In the genomic region with DNA sequence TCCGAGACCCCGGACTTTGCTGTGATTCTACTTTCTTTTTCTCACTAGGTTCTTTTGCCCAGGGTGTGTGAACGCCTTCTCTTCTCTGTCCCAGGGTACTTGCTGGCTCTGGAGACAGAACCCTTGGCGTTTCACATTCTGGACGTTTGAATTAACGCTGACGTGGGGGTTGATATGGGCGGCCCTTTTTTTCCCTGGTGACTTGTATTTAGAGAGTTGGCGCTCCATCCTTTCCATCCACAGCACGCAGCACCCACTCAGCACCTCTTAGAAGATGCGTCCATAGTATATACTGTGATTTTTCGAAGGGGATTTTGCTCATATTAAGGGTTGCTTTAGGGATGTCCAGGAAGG, we compare ENCODE assay signal across 8 cellular contexts.
A peak's percentile ranks its signal among the peaks of the same experiment; 100 is the strongest.
DNase-seq lines count a peak whose midpoint lies in the region; ATAC-seq and TF ChIP-seq lines count a peak whose summit lies in the region.
"Not testable (repeated sequence)": the region's sequence is repeated elsewhere in the genome, so short reads cannot be mapped to it uniquely, and the experiment has no call there.

No MANE protein-coding gene starts in this region.

- H3K9me3 Mint-ChIP-seq in activated CD8-positive, alpha-beta T cell treated with anti-CD3 and anti-CD28 coated beads, Interleukin-2, amount 10 ng/mL, durations not matched to agents 7 days and 5 days (ENCODE audit: insufficient read depth), result not testable (repeated sequence)

- TF ChIP-seq CTCF in A673 (conservative IDR thresholded peaks at IDR 0.05; ENCODE audit: low read depth, low read length); GM12875 (IDR thresholded peaks at IDR 0.05; ENCODE audit: borderline replicate concordance, insufficient read depth, low read depth, low read length); OCI-LY1 (IDR thresholded peaks at IDR 0.05; ENCODE audit: low read length); choroid plexus epithelial cell (conservative IDR thresholded peaks at IDR 0.05; ENCODE audit: low read depth, low read length); heart right ventricle (IDR thresholded peaks at IDR 0.05): not testable (repeated sequence)

- CTCF ChIA-PET in A673 (lab: Charles Lee); activated CD8-positive, alpha-beta T cell treated with anti-CD3 and anti-CD28 coated beads, Interleukin-2, amount 10 ng/mL, durations not matched to agents 7 days and 5 days (lab: Charles Lee): not testable (repeated sequence)

- intact Hi-C loops in A673 (cut with micrococcal nuclease; ENCODE audit: unreplicated experiment); heart right ventricle (cut with DNase I): not testable (repeated sequence)

- H3K27me3 ChIP-seq in A673 (replicated peaks; ENCODE audit: insufficient read depth, low read depth, low read length, poor library complexity); OCI-LY1 (ENCODE audit: insufficient read depth, low read length); heart right ventricle; mucosa of rectum (ENCODE audit: control insufficient read depth in 2 of 2, insufficient read depth in 2 of 2, low read length in 2 of 2); skeletal muscle tissue (ENCODE audit: control insufficient read depth in 3 of 3, insufficient read depth in 3 of 3, low read length in 3 of 3): not testable (repeated sequence)

- peaks cover 21% of the 10 kb centered on the region for H3K4me1 Mint-ChIP-seq in activated CD8-positive, alpha-beta T cell treated with anti-CD3 and anti-CD28 coated beads, Interleukin-2, amount 10 ng/mL, durations not matched to agents 7 days and 5 days (ENCODE audit: low read depth)

- not testable (repeated sequence) for H3K4me1 ChIP-seq in A673 (ENCODE audit: insufficient read depth, low read length, poor library complexity, severe bottlenecking); mucosa of rectum (ENCODE audit: control insufficient read depth in 2 of 2, insufficient read depth in 2 of 2, low read length in 2 of 2)
- peaks cover 17% of the 10 kb centered on the region for H3K4me1 ChIP-seq in OCI-LY1 (ENCODE audit: insufficient read depth, low read length, severe bottlenecking)
- H3K4me1 ChIP-seq in heart right ventricle, result peaks cover 0 to 29% (median 16%) of the 10 kb centered on the region in 9 donors
- peaks cover 9 to 28% (median 17%) of the 10 kb centered on the region in 3 donors for H3K4me1 ChIP-seq in skeletal muscle tissue (ENCODE audit: control insufficient read depth in 3 of 3, insufficient read depth in 3 of 3, low read length in 3 of 3)

- H3K4me3 ChIP-seq in A673 (ENCODE audit: low read depth, low read length, poor library complexity, severe bottlenecking) (peak overlapping the region; percentile 96), GM12875 (ENCODE audit: low read depth, low read length) (peak overlapping the region; percentile 99), OCI-LY1 (ENCODE audit: low read depth, low read length, poor library complexity, severe bottlenecking) (peak overlapping the region; percentile 91), choroid plexus epithelial cell (ENCODE audit: low read depth, low read length) (peak overlapping the region; percentile 97), heart right ventricle (peak overlapping the region; percentile 45 to 96 (median 86)), mucosa of rectum (ENCODE audit: low read length in 2 of 2) (peak overlapping the region; percentile 85 to 88), skeletal muscle tissue (ENCODE audit: low read length in 3 of 3) (peak overlapping the region; percentile 90 to 99 (median 99))

- H4K20me1 ChIP-seq in OCI-LY1 (ENCODE audit: insufficient read depth, low read length), result not testable (repeated sequence)

- DNase-seq in A673 (ENCODE audit: low spot score); activated CD8-positive, alpha-beta T cell treated with anti-CD3 and anti-CD28 coated beads, Interleukin-2, amount 10 ng/mL, durations not matched to agents 7 days and 5 days; heart right ventricle: not testable (repeated sequence)
- DNase-seq in choroid plexus epithelial cell (ENCODE audit: low read depth), result peak; percentile 18

- ATAC-seq in activated CD8-positive, alpha-beta T cell treated with anti-CD3 and anti-CD28 coated beads, Interleukin-2, amount 10 ng/mL, durations not matched to agents 7 days and 5 days, result peak; percentile 38
- not testable (repeated sequence) for ATAC-seq in heart right ventricle

- WGBS in heart right ventricle, 2 donors, result 3% methylated on average over 12 of the region's 12 CpGs

- H3K9ac ChIP-seq in OCI-LY1 (ENCODE audit: low read length) (peak overlapping the region; percentile 87), mucosa of rectum (ENCODE audit: low read depth in 1 of 2, low read length in 2 of 2) (peak overlapping the region; percentile 74 to 94), skeletal muscle tissue (ENCODE audit: low read depth in 1 of 3, low read length in 3 of 3) (peak overlapping the region; percentile 91 to 96 (median 96))

- H3K27me3 Mint-ChIP-seq in activated CD8-positive, alpha-beta T cell treated with anti-CD3 and anti-CD28 coated beads, Interleukin-2, amount 10 ng/mL, durations not matched to agents 7 days and 5 days (ENCODE audit: low read depth), result not testable (repeated sequence)

- H3K36me3 Mint-ChIP-seq in activated CD8-positive, alpha-beta T cell treated with anti-CD3 and anti-CD28 coated beads, Interleukin-2, amount 10 ng/mL, durations not matched to agents 7 days and 5 days (ENCODE audit: low read depth), result not testable (repeated sequence)

- POLR2A ChIA-PET in A673 (lab: Charles Lee; ENCODE audit: low non-redundant PET); activated CD8-positive, alpha-beta T cell treated with anti-CD3 and anti-CD28 coated beads, Interleukin-2, amount 10 ng/mL, durations not matched to agents 7 days and 5 days (lab: Charles Lee): not testable (repeated sequence)

- BruUV-seq in A673 (replicated peaks; lab: Mats Ljungman, UMichigan), result not testable (repeated sequence)

- H3K27ac Mint-ChIP-seq in activated CD8-positive, alpha-beta T cell treated with anti-CD3 and anti-CD28 coated beads, Interleukin-2, amount 10 ng/mL, durations not matched to agents 7 days and 5 days, result peak overlapping the region; percentile 90

- not testable (repeated sequence) for H3K79me2 ChIP-seq in OCI-LY1 (ENCODE audit: insufficient read depth, low read length)

- peak overlapping the region; percentile 97 for H3K4me3 Mint-ChIP-seq in activated CD8-positive, alpha-beta T cell treated with anti-CD3 and anti-CD28 coated beads, Interleukin-2, amount 10 ng/mL, durations not matched to agents 7 days and 5 days

- not testable (repeated sequence) for H3K36me3 ChIP-seq in A673 (ENCODE audit: insufficient read depth, low read length, poor library complexity, severe bottlenecking); OCI-LY1 (ENCODE audit: insufficient read depth, low read length); heart right ventricle; mucosa of rectum (ENCODE audit: control insufficient read depth in 2 of 2, insufficient read depth in 2 of 2, low read length in 2 of 2); skeletal muscle tissue (ENCODE audit: control insufficient read depth in 3 of 3, insufficient read depth in 3 of 3, low read length in 3 of 3)

- H3K9me3 ChIP-seq in A673 (ENCODE audit: low read depth, low read length, poor library complexity, severe bottlenecking); OCI-LY1 (ENCODE audit: low read length); heart right ventricle; mucosa of rectum (ENCODE audit: control insufficient read depth in 2 of 2, low read length in 2 of 2); skeletal muscle tissue (ENCODE audit: control insufficient read depth in 3 of 3, low read length in 3 of 3): not testable (repeated sequence)

- H3K27ac ChIP-seq in A673 (ENCODE audit: low read depth, low read length, poor library complexity, severe bottlenecking) (peak overlapping the region; percentile 81), heart right ventricle (peak overlapping the region in 8 of 10 donors; percentile 74 to 89 (median 84)), mucosa of rectum (ENCODE audit: low read depth in 2 of 2, low read length in 2 of 2) (peak overlapping the region; percentile 79 to 82), skeletal muscle tissue (ENCODE audit: low read depth, low read length) (peak overlapping the region; percentile 83)
- H3K27ac ChIP-seq in OCI-LY1 (ENCODE audit: low read depth, low read length, poor library complexity, severe bottlenecking), result not testable (repeated sequence)

- H3K9me2 ChIP-seq in OCI-LY1 (ENCODE audit: low read depth, low read length), result not testable (repeated sequence)

- not testable (repeated sequence) for H2AFZ ChIP-seq in OCI-LY1 (ENCODE audit: low read length)

- H3K4me2 ChIP-seq in OCI-LY1 (ENCODE audit: low read length), result peak overlapping the region; percentile 73

- not testable (repeated sequence) for H3F3A ChIP-seq in OCI-LY1 (ENCODE audit: insufficient read depth, low read length)
